Comparison of ENCODE assay signal across 33 cellular contexts in the genomic region with DNA sequence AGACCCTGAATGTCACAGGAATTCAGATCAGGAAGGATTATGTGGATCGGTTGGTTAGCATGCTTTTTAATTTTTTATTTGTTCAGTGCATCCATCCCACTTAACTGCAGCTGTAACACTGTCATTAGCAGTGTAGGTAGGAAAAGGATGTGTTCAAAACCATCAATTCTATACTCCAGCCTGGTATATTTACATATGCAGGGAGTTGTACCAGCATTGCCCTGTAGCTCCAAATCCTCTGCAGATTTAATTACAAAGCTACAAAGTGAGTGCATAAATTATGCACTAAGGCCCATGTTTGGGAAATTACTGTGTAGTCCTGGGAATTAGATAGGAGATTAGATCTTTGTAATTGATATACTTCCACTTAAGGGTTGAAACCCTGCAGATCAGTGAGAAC.
"Had no signal": no experiment of that assay in that cellular context is flagged by ENCODE, and none has a peak within 500 bp of the region (broad histone marks: within the 10 kb centered on the region; RNA-seq: fewer than 3 reads in every experiment).

No MANE protein-coding gene starts in this region.

- H3K4me1 ChIP-seq: body of pancreas, SJCRH30 had no signal

- ATAC-seq: activated naive CD4-positive, alpha-beta T cell treated with anti-CD3 and anti-CD28 coated beads, Interleukin-2, amount 50 U/mL, for 72 hours; activated T-cell treated with anti-CD3 and anti-CD28 coated beads, Interleukin-2, amount 50 U/mL, for 4 hours; body of pancreas; Panc1 had no signal

- H3K27me3 ChIP-seq: adrenal gland, body of pancreas, breast epithelium, SJCRH30 had no signal

- H3K27ac ChIP-seq: adrenal gland, body of pancreas, breast epithelium, SJCRH30, VCaP had no signal

- DNase-seq: activated B cell treated with CpG ODN at 0.5 μM for 24 hours; activated CD4-positive, alpha-beta memory T cell treated with anti-CD3 and anti-CD28 coated beads for 36 hours; activated CD4-positive, alpha-beta T cell treated with anti-CD3 and anti-CD28 coated beads for 4 hours; activated CD4-positive, alpha-beta T cell treated with anti-CD3 and anti-CD28 coated beads, Interleukin-2, amount 50 U/mL, for 1 hour; activated CD4-positive, CD25-positive, alpha-beta regulatory T cell treated with anti-CD3 and anti-CD28 coated beads, Interleukin-2, amount 50 U/mL, for 72 hours; activated CD8-positive, alpha-beta memory T cell treated with anti-CD3 and anti-CD28 coated beads, Interleukin-2, amount 50 U/mL, for 4 hours; activated gamma-delta T cell treated with Interleukin-2 at 50 U/mL for 16 hours; activated naive CD4-positive, alpha-beta T cell treated with anti-CD3 and anti-CD28 coated beads for 36 hours; activated T-cell treated with anti-CD3 and anti-CD28 coated beads for 4 hours; activated T-cell treated with anti-CD3 and anti-CD28 coated beads, Interleukin-2, amount 50 U/mL, for 4 hours; adrenal gland; body of pancreas; Karpas-422; KBM-7; NCI-H1048; NCI-H1105 treated with DMSO at 0.1 percent for 48 hours; NCI-H1694; NCI-H1930; NCI-H2107; NCI-H226; NCI-H446 treated with DMSO at 0.1 percent for 48 hours; NCI-H524; NCI-H774; SHP77; SJCRH30; SW 1271; T-helper 1 cell; T-helper 2 cell; T-helper 9 cell had no signal

- H3K9me3 ChIP-seq: adrenal gland, body of pancreas, breast epithelium, SJCRH30 had no signal

- H3K36me3 ChIP-seq: adrenal gland, breast epithelium, SJCRH30 had no signal

- H3K4me3 ChIP-seq: adrenal gland, body of pancreas, breast epithelium, SJCRH30 had no signal
